1 cellular context compared by ENCODE assay signal in the genomic region with DNA sequence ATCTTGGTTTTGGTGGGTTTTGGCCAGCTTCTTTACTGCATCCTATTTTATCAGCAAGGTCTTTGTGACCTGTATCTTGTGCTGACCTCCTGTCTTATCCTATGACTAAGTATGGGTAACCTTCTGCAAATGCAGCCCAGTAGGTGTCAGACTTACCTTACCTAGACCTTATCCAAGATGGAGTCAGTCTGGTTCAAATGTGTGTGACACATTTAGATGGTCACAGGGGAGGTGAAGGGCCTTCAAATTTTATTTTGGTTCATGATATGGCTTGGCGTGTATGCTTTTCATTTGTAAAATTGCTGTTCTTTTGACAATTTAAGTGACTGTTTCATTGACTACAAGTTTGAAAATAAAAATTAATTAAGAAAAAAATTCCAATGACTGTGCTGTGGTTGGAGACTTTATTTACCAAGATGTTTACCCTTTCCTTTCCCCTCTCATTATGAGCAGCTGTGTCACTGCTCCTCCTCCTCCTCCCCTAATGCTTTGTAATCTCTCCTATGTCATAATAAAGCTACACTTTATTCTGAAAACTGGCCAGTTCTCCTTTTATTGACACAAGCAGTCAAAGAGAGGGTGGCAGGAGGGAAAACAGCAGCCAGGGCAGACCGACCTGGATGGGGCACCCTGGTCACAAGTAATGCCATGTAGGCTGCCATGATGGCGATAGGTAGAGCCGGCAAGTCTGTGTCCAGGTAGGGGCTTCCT.
TF ChIP-seq lines count a peak whose summit lies in the region.

No MANE protein-coding gene starts in this region.

TF ChIP-seq in HepG2, 621 proteins besides CTCF, POLR2A, EP300 and RAD21:
- TF ChIP-seq STAG1 (CRISPR knock-in tag; IDR thresholded peaks at IDR 0.05) (peak; percentile 41), HNRNPUL1 (IDR thresholded peaks at IDR 0.05; ENCODE audit: low read depth, low read length) (no peak)
